ENCODE assay signal across 8 cellular contexts in genomic region chr14:77616454-77617229, GRCh38. TPM values are rescaled to one million over a fixed set of nuclear protein-coding genes. Genes with fewer than 3 reads are reported as not detected.
DNase-seq lines count a peak whose midpoint lies in the region; ATAC-seq and TF ChIP-seq lines count a peak whose summit lies in the region.

Gene SPTLC2, minus strand, starts transcription at chr14:77616637. Its CDS starts 58 bp downstream, at chr14:77616579.

- intact Hi-C loops in lower lobe of right lung (cut with DNase I) = no loop called here

- peak; percentile 93 for ATAC-seq in GM19468 (IDR thresholded peaks at IDR 0.05; ENCODE audit: extremely low read depth, unreplicated experiment)
- peak; percentile 99 for ATAC-seq in lower lobe of right lung

- H3K27ac ChIP-seq in lower lobe of right lung = peak within 1 kb of the TSS; percentile 86

- peaks cover 33% of the 10 kb centered on the region for H3K4me1 ChIP-seq in lower lobe of right lung

- H3K27me3 ChIP-seq in lower lobe of right lung (ENCODE audit: low read depth) = no peaks in the 10 kb centered on the region

- DNase-seq in COLO668 (lab: John Stamatoyannopoulos, UW; ENCODE audit: unreplicated experiment) (peak; percentile 98), HS-5 (ENCODE audit: low read depth) (peak; percentile 93), NK-92 (lab: John Stamatoyannopoulos, UW; ENCODE audit: unreplicated experiment) (peak; percentile 93), lower lobe of right lung (peak; percentile 99)
- peak; percentile 92 to 96 for DNase-seq in activated CD8-positive, alpha-beta memory T cell treated with anti-CD3 and anti-CD28 coated beads for 1 hour (ENCODE audit: extremely low read depth in 1 of 2, low read depth in 1 of 2)
- peak; percentile 98 for DNase-seq in effector CD4-positive, alpha-beta T cell
- peak; percentile 91 to 95 (median 94) for DNase-seq in stimulated activated CD4-positive, alpha-beta T cell treated with anti-CD3 and anti-CD28 coated beads, TNF-alpha, amount 100 ng/mL, for 24 hours (ENCODE audit: low read depth in 3 of 3)

- H3K9me3 ChIP-seq in lower lobe of right lung = no peaks in the 10 kb centered on the region

- H3K36me3 ChIP-seq in lower lobe of right lung = no peaks in the 10 kb centered on the region

- peak within 1 kb of the TSS; percentile 79 for H3K4me3 ChIP-seq in lower lobe of right lung

- TF ChIP-seq CTCF in lower lobe of right lung (IDR thresholded peaks at IDR 0.05) = no peak

RNA-seq across cellular contexts. Expression of gene SPTLC2, which starts in this region (rescaled TPM):
- 46.1 TPM for total RNA-seq in lower lobe of right lung

Comparison
In these comparisons a context has a peak if more than half of its experiments do, and no peak if none do; other contexts are left out.
1. Peak in every context shown above with its lines: DNase-seq, ATAC-seq, H3K4me3 ChIP-seq and H3K27ac ChIP-seq.